17 cellular contexts compared by ENCODE assay signal in genomic region chr9:125586173-125586512, GRCh38.
DNase-seq lines count a peak whose midpoint lies in the region; ATAC-seq and TF ChIP-seq lines count a peak whose summit lies in the region.
"Had no signal": no experiment of that assay in that cellular context is flagged by ENCODE, and none has a peak within 500 bp of the region (broad histone marks: within the 10 kb centered on the region; RNA-seq: fewer than 3 reads in every experiment).

No MANE protein-coding gene starts in this region.

- intact Hi-C loops in lower lobe of right lung (cut with DNase I): no loop called here

- no peaks in the 10 kb centered on the region for H3K4me1 ChIP-seq in lower lobe of right lung
- H3K4me1 ChIP-seq: gastroesophageal sphincter had no signal

- H3K36me3 ChIP-seq in lower lobe of right lung: peaks cover 18% of the 10 kb centered on the region
- H3K36me3 ChIP-seq: cardiac muscle cell had no signal

- H3K27me3 ChIP-seq in lower lobe of right lung (ENCODE audit: low read depth): no peaks in the 10 kb centered on the region
- H3K27me3 ChIP-seq: cardiac muscle cell, gastroesophageal sphincter had no signal

- no peak for TF ChIP-seq CTCF in lower lobe of right lung (IDR thresholded peaks at IDR 0.05)

- H3K27ac ChIP-seq in lower lobe of right lung: no peak overlapping the region
- no peak overlapping the region for H3K27ac ChIP-seq in substantia nigra (ENCODE audit: low read depth, low read length, poor library complexity, severe bottlenecking)
- H3K27ac ChIP-seq: cardiac muscle cell, gastroesophageal sphincter, GM23248, HL-60 had no signal

- H3K4me3 ChIP-seq in lower lobe of right lung: no peak overlapping the region
- H3K4me3 ChIP-seq: cardiac muscle cell, gastroesophageal sphincter, GM23248 had no signal

- DNase-seq in DMS153 treated with DMSO at 0.1 percent for 48 hours (lab: John Stamatoyannopoulos, UW; ENCODE audit: unreplicated experiment): peak; percentile 36
- peak; percentile 19 for DNase-seq in NCI-H1105 (lab: John Stamatoyannopoulos, UW)
- DNase-seq in NCI-H774 (lab: John Stamatoyannopoulos, UW): peak; percentile 35
- no peak for DNase-seq in lower lobe of right lung
- no peak for DNase-seq in substantia nigra (lab: John Stamatoyannopoulos, UW)
- DNase-seq in AG20443 (ENCODE audit: low spot score): no peak
- DNase-seq in NCI-H446 treated with DMSO at 0.1 percent for 48 hours (lab: John Stamatoyannopoulos, UW): no peak
- DNase-seq: activated CD4-positive, alpha-beta T cell treated with anti-CD3 and anti-CD28 coated beads, Interleukin-2, amount 50 U/mL, for 48 hours; GM23248; KG1; left ventricle myocardium superior; NCI-H1048; stimulated activated CD4-positive, alpha-beta T cell treated with anti-CD3 and anti-CD28 coated beads, Interleukin-4, amount 100 ng/mL, for 1 hour had no signal

- no peaks in the 10 kb centered on the region for H3K9me3 ChIP-seq in lower lobe of right lung
- H3K9me3 ChIP-seq: gastroesophageal sphincter had no signal

- peak; percentile 49 to 67 for ATAC-seq in lower lobe of right lung
- ATAC-seq in HG03196 (IDR thresholded peaks at IDR 0.05; ENCODE audit: unreplicated experiment): no peak
- ATAC-seq: gastroesophageal sphincter, left ventricle myocardium superior had no signal

Comparison
In these comparisons a context has a peak if more than half of its experiments do, and no peak if none do; other contexts are left out.
1. DNase-seq: peak in DMS153 treated with DMSO at 0.1 percent for 48 hours (single experiment), NCI-H1105 (single experiment) and NCI-H774 (single experiment); none in lower lobe of right lung (single experiment), substantia nigra (0 of 49), AG20443 (single experiment) and NCI-H446 treated with DMSO at 0.1 percent for 48 hours (single experiment).